ENCODE assay signal across 8 cellular contexts in the genomic region with DNA sequence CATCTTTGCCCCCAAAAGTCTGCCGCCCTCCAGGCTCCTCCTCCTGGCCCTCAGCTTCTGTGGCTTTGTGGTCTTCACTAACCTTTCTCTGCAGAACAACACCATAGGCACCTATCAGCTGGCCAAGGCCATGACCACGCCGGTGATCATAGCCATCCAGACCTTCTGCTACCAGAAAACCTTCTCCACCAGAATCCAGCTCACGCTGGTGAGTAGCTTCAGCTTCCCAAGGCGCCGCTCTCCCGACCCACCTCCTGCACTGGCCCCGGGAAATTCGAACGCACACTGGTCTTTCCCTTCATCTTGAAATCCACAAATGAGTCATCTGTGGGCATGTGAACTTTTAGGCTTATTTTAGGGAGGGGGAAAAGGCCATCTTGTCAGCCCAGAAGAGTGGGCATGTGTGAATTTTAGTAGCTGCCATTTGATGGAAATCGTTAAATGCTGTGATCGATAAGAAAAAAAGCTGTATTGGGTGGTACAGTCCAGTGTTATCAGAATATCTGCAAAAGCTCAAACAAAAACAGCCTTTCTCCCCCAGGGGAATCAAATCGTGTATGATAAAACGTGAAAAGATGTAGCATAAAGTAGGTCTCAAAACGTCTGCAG. TPM values are rescaled to one million over a fixed set of nuclear protein-coding genes. Genes with fewer than 3 reads are reported as not detected.
DNase-seq lines count a peak whose midpoint lies in the region; ATAC-seq, FAIRE-seq and TF ChIP-seq lines count a peak whose summit lies in the region.

No MANE protein-coding gene starts in this region.

- peak overlapping the region; percentile 90 for H3K4me2 ChIP-seq in Karpas-422 (ENCODE audit: low read depth, low read length, poor library complexity, severe bottlenecking)

- H3K79me2 ChIP-seq in Karpas-422 (ENCODE audit: low read length): peaks cover 36% of the 10 kb centered on the region

- H3K4me1 Mint-ChIP-seq in T-helper 17 cell: peaks cover 29% of the 10 kb centered on the region
- peaks cover 48% of the 10 kb centered on the region for H3K4me1 Mint-ChIP-seq in brain

- peaks cover 29% of the 10 kb centered on the region for H3K4me1 ChIP-seq in Karpas-422 (ENCODE audit: low read length)

- intact Hi-C loops in sciatic nerve (cut with DNase I): no loop called here

- H3K9ac ChIP-seq in Karpas-422 (ENCODE audit: low read length): peak overlapping the region; percentile 88

- peak overlapping the region; percentile 88 for H2AFZ ChIP-seq in Karpas-422 (ENCODE audit: low read length)

- TF ChIP-seq CTCF in brain (conservative IDR thresholded peaks at IDR 0.05): no peak
- TF ChIP-seq CTCF in D721Med (IDR thresholded peaks at IDR 0.05; ENCODE audit: insufficient read depth, missing control alignments): no peak

- H3K36me3 Mint-ChIP-seq in T-helper 17 cell (ENCODE audit: low read depth) (peaks cover 12% of the 10 kb centered on the region), brain (peaks cover 4% of the 10 kb centered on the region)

- H3K4me3 Mint-ChIP-seq in T-helper 17 cell: peak overlapping the region; percentile 98
- H3K4me3 Mint-ChIP-seq in brain: peak overlapping the region; percentile 98 to 100 (median 98)

- FAIRE-seq in D721Med (lab: Jason Lieb, UNC): no peak

- peak overlapping the region; percentile 91 for H3K27ac Mint-ChIP-seq in T-helper 17 cell
- peak overlapping the region; percentile 86 to 99 (median 95) for H3K27ac Mint-ChIP-seq in brain

- H3K27ac ChIP-seq in Karpas-422 (ENCODE audit: low read length): no peak overlapping the region

- ATAC-seq in T-helper 17 cell (peak; percentile 8), sciatic nerve (peak; percentile 81)

- H3K9me2 ChIP-seq in Karpas-422 (replicated peaks; ENCODE audit: insufficient read depth, low read length): no peaks in the 10 kb centered on the region

- H3K27me3 ChIP-seq in Karpas-422 (ENCODE audit: low read length): no peaks in the 10 kb centered on the region

- no peaks in the 10 kb centered on the region for H3K27me3 Mint-ChIP-seq in T-helper 17 cell
- H3K27me3 Mint-ChIP-seq in brain: peaks cover 3% of the 10 kb centered on the region

- H3K4me3 ChIP-seq in Karpas-422 (ENCODE audit: low read length) (peak overlapping the region; percentile 90), iPS-11a (ENCODE audit: low read depth, low read length) (peak overlapping the region; percentile 89)

- H3K9me3 ChIP-seq in Karpas-422 (ENCODE audit: low read length) (no peaks in the 10 kb centered on the region), T-helper 17 cell (ENCODE audit: control insufficient read depth, low read length, poor library complexity, severe bottlenecking) (no peaks in the 10 kb centered on the region)

- H4K20me1 ChIP-seq in Karpas-422 (ENCODE audit: insufficient read depth, low read depth, low read length): no peaks in the 10 kb centered on the region

- H3K9me3 Mint-ChIP-seq in brain: no peaks in the 10 kb centered on the region

- peak; percentile 48 for DNase-seq in GM04504 (ENCODE audit: low read depth)
- peak; percentile 41 for DNase-seq in H4 (ENCODE audit: low spot score)
- peak; percentile 67 for DNase-seq in Karpas-422
- peak in 1 of 3 donors; percentile 16 for DNase-seq in T-helper 17 cell
- DNase-seq in sciatic nerve (ENCODE audit: low spot score): peak; percentile 75
- DNase-seq in D721Med (ENCODE audit: insufficient read length, low spot score): no peak

- peaks cover 11% of the 10 kb centered on the region; the same call in 1 of the 2 replicates for H3K36me3 ChIP-seq in Karpas-422 (ENCODE audit: insufficient read depth, low read length)

RNA-seq across cellular contexts. Expression of gene SLC35E3, which starts 0.7 kb away (rescaled TPM):
- total RNA-seq in H4 (2014; rRNA removed; shearing (Covaris generic)): 0.72 and 3.6 TPM in 2 replicates
- 1.9 and 3.5 TPM in 2 replicates for total RNA-seq in Karpas-422 (2014; rRNA removed; shearing (Covaris generic); ENCODE audit: low replicate concordance)
- total RNA-seq in T-helper 17 cell (1 to 10 TPM; 7.0 to 8.3 TPM), sciatic nerve (13.8 TPM)
- polyA plus RNA-seq in brain (ENCODE audit: insufficient read depth, low read depth, low replicate concordance): 5.1 TPM

RNA-seq across cellular contexts. Expression of gene NUP107, which starts 59.9 kb away (rescaled TPM):
- total RNA-seq in H4 (2014; rRNA removed; shearing (Covaris generic)): 57.0 and 89.9 TPM in 2 replicates
- total RNA-seq in Karpas-422 (2014; rRNA removed; shearing (Covaris generic); ENCODE audit: low replicate concordance): 54.8 and 103 TPM in 2 replicates
- total RNA-seq in T-helper 17 cell (10 to 100 TPM; 39.2 to 42.4 TPM), sciatic nerve (51.4 TPM)
- polyA plus RNA-seq in brain (ENCODE audit: insufficient read depth, low read depth, low replicate concordance): 20.6 TPM
